In the genomic region with DNA sequence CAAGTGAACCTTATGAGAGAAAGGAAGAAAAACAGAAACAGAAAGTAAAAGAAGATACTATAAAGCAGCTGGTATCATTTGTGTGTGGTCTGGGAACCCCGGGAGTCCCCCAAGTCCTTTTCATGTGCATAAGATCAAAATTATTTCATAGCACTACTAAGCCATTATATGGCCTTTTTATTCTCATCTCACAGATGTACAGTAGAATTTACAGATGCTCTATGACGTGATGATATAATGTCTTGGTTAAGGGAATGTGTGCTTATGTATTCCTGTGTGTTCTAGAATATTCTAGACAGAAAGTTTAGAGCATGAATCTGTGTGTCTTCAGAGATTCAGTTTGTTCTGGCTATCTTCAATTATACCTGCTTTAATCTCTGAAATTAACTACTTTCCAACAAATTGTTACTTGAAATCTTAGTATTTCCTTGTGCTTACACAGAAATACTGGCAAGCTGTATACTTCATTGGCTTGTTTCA, we compare ENCODE assay signal across 12 cellular contexts. TPM values are rescaled to one million over a fixed set of nuclear protein-coding genes. Genes with fewer than 3 reads are reported as not detected.
DNase-seq lines count a peak whose midpoint lies in the region; ATAC-seq and TF ChIP-seq lines count a peak whose summit lies in the region.
"Had no signal": no experiment of that assay in that cellular context is flagged by ENCODE, and none has a peak within 500 bp of the region (broad histone marks: within the 10 kb centered on the region; RNA-seq: fewer than 3 reads in every experiment).

No MANE protein-coding gene starts in this region.

- H3K4me1 ChIP-seq in CD4-positive, alpha-beta memory T cell (ENCODE audit: insufficient read depth, low read length): peaks cover 15% of the 10 kb centered on the region
- peaks cover 3% of the 10 kb centered on the region; the same call in 1 of the 2 replicates for H3K4me1 ChIP-seq in Caco-2
- H3K4me1 ChIP-seq: adrenal gland, SJSA1 had no signal

- POLR2A ChIA-PET in CD4-positive, alpha-beta memory T cell (lab: Charles Lee; ENCODE audit: partially characterized antibody): interaction anchor here (1.1 to 3.6 kb wide), 4 partner anchors 9 to 25 kb away, joined by 3 to 27 read pairs (median 10); partner anchors contain the start of genes TAF10 and TPP1
- POLR2A ChIA-PET in activated CD4-positive, alpha-beta memory T cell treated with anti-CD3 and anti-CD28 coated beads, Interleukin-2, amount 10 ng/mL, durations not matched to agents 7 days and 5 days (lab: Charles Lee): interaction anchor here (1.3 to 2.3 kb wide), 5 partner anchors 9 to 56 kb away, joined by 4 to 19 read pairs (median 8); partner anchors contain the start of genes ILK, MRPL17, TAF10 and TPP1
- POLR2A ChIA-PET in Caco-2 (lab: Charles Lee): no interaction called here

- H3K4me1 Mint-ChIP-seq in CD4-positive, alpha-beta memory T cell: peaks cover 8 to 19% (median 13%) of the 10 kb centered on the region in 4 donors
- peaks cover 24% of the 10 kb centered on the region for H3K4me1 Mint-ChIP-seq in activated CD4-positive, alpha-beta memory T cell treated with anti-CD3 and anti-CD28 coated beads, Interleukin-2, amount 10 ng/mL, durations not matched to agents 7 days and 5 days
- H3K4me1 Mint-ChIP-seq in Caco-2 (ENCODE audit: low read depth, unreplicated experiment): no peaks in the 10 kb centered on the region

- no peak overlapping the region for H3K4me3 ChIP-seq in CD4-positive, alpha-beta memory T cell (ENCODE audit: low read length in 2 of 2)
- H3K4me3 ChIP-seq in Caco-2 (ENCODE audit: low read depth, low read length): no peak overlapping the region
- H3K4me3 ChIP-seq: adrenal gland, SJSA1 had no signal

- H3K4me3 Mint-ChIP-seq in CD4-positive, alpha-beta memory T cell: peak overlapping the region; percentile 10 to 75 (median 52)
- peak overlapping the region; percentile 40 for H3K4me3 Mint-ChIP-seq in activated CD4-positive, alpha-beta memory T cell treated with anti-CD3 and anti-CD28 coated beads, Interleukin-2, amount 10 ng/mL, durations not matched to agents 7 days and 5 days
- no peak overlapping the region for H3K4me3 Mint-ChIP-seq in Caco-2 (ENCODE audit: unreplicated experiment)

- peak overlapping the region; percentile 3 for H3K27ac ChIP-seq in CD4-positive, alpha-beta memory T cell (ENCODE audit: low read depth, low read length)
- H3K27ac ChIP-seq: adrenal gland, C4-2B, SJSA1 had no signal

- H3K27me3 Mint-ChIP-seq in CD4-positive, alpha-beta memory T cell: no peaks in the 10 kb centered on the region
- H3K27me3 Mint-ChIP-seq in activated CD4-positive, alpha-beta memory T cell treated with anti-CD3 and anti-CD28 coated beads, Interleukin-2, amount 10 ng/mL, durations not matched to agents 7 days and 5 days: no peaks in the 10 kb centered on the region
- no peaks in the 10 kb centered on the region for H3K27me3 Mint-ChIP-seq in Caco-2 (ENCODE audit: insufficient read depth, unreplicated experiment)

- BruUV-seq in Caco-2 (replicated peaks; lab: Mats Ljungman, UMichigan): no TSS peak

- TF ChIP-seq CTCF in Caco-2 (IDR thresholded peaks at IDR 0.05; ENCODE audit: insufficient read depth in 1 of 2, low read depth in 1 of 2, low read length in 1 of 2, severe bottlenecking in 1 of 2, unreplicated experiment in 1 of 2): no peak

- no peaks in the 10 kb centered on the region for H3K9me3 Mint-ChIP-seq in CD4-positive, alpha-beta memory T cell
- H3K9me3 Mint-ChIP-seq in activated CD4-positive, alpha-beta memory T cell treated with anti-CD3 and anti-CD28 coated beads, Interleukin-2, amount 10 ng/mL, durations not matched to agents 7 days and 5 days: no peaks in the 10 kb centered on the region
- H3K9me3 Mint-ChIP-seq in Caco-2 (ENCODE audit: unreplicated experiment): no peaks in the 10 kb centered on the region

- peak overlapping the region; percentile 18 to 95 (median 48) for H3K27ac Mint-ChIP-seq in CD4-positive, alpha-beta memory T cell
- H3K27ac Mint-ChIP-seq in activated CD4-positive, alpha-beta memory T cell treated with anti-CD3 and anti-CD28 coated beads, Interleukin-2, amount 10 ng/mL, durations not matched to agents 7 days and 5 days: peak overlapping the region; percentile 5
- no peak overlapping the region for H3K27ac Mint-ChIP-seq in Caco-2 (ENCODE audit: unreplicated experiment)

- CTCF ChIA-PET in CD4-positive, alpha-beta memory T cell (lab: Charles Lee; ENCODE audit: partially characterized antibody): interaction anchor here (1.2 to 1.4 kb wide), 3 partner anchors 10 to 23 kb away, joined by 3 to 6 read pairs (median 3); no protein-coding TSS in a partner anchor
- CTCF ChIA-PET in activated CD4-positive, alpha-beta memory T cell treated with anti-CD3 and anti-CD28 coated beads, Interleukin-2, amount 10 ng/mL, durations not matched to agents 7 days and 5 days (lab: Charles Lee): interaction anchor here (0.8 to 1.2 kb wide), 3 partner anchors 9 to 39 kb away, joined by 3 to 6 read pairs (median 4); partner anchors contain the start of gene TPP1
- CTCF ChIA-PET in Caco-2 (lab: Charles Lee): interaction anchor here (1.5 kb wide), 1 partner anchor 55 kb away, joined by 3 read pairs; the partner anchor contains the start of gene MRPL17

- H3K9me3 ChIP-seq in CD4-positive, alpha-beta memory T cell (ENCODE audit: control insufficient read depth in 1 of 2, low read length in 2 of 2): no peaks in the 10 kb centered on the region
- no peaks in the 10 kb centered on the region for H3K9me3 ChIP-seq in Caco-2
- H3K9me3 ChIP-seq: adrenal gland, SJSA1 had no signal

- intact Hi-C loops in CD4-positive, alpha-beta memory T cell (cut with micrococcal nuclease): no loop called here
- intact Hi-C loops in Caco-2 (cut with micrococcal nuclease; ENCODE audit: unreplicated experiment): no loop called here

- no peaks in the 10 kb centered on the region for H3K27me3 ChIP-seq in CD4-positive, alpha-beta memory T cell (ENCODE audit: insufficient read depth, low read length)
- H3K27me3 ChIP-seq in Caco-2 (replicated peaks; ENCODE audit: control insufficient read depth, insufficient read depth, low read length): no peaks in the 10 kb centered on the region; the same call in 1 of the 2 replicates
- H3K27me3 ChIP-seq: adrenal gland, SJSA1 had no signal

- ATAC-seq in GM19035 (IDR thresholded peaks at IDR 0.05; ENCODE audit: unreplicated experiment) (peak; percentile 77), HG02938 (IDR thresholded peaks at IDR 0.05; ENCODE audit: unreplicated experiment) (peak; percentile 76)

- H3K36me3 ChIP-seq in CD4-positive, alpha-beta memory T cell (ENCODE audit: insufficient read depth, low read length): no peaks in the 10 kb centered on the region
- H3K36me3 ChIP-seq in Caco-2 (ENCODE audit: control insufficient read depth, insufficient read depth, low read length): no peaks in the 10 kb centered on the region
- H3K36me3 ChIP-seq: adrenal gland, SJSA1 had no signal

- peaks cover 0 to 13% of the 10 kb centered on the region in 2 donors for H3K36me3 Mint-ChIP-seq in CD4-positive, alpha-beta memory T cell
- H3K36me3 Mint-ChIP-seq in activated CD4-positive, alpha-beta memory T cell treated with anti-CD3 and anti-CD28 coated beads, Interleukin-2, amount 10 ng/mL, durations not matched to agents 7 days and 5 days (ENCODE audit: low read depth): no peaks in the 10 kb centered on the region
- H3K36me3 Mint-ChIP-seq in Caco-2 (ENCODE audit: insufficient read depth, unreplicated experiment): peaks cover 5% of the 10 kb centered on the region

- peak in 3 of 5 donors; percentile 25 to 33 (median 26) for DNase-seq in CD4-positive, alpha-beta memory T cell
- no peak for DNase-seq in activated CD4-positive, alpha-beta memory T cell treated with anti-CD3 and anti-CD28 coated beads, Interleukin-2, amount 10 ng/mL, durations not matched to agents 7 days and 5 days
- DNase-seq in HK-2 (ENCODE audit: unreplicated experiment): no peak
- DNase-seq in AG08396 (ENCODE audit: low spot score): no peak
- no peak for DNase-seq in cerebellum (ENCODE audit: low spot score)
- DNase-seq in Caco-2: no peak
- DNase-seq: adrenal gland, NCI-H146 had no signal

RNA-seq across cellular contexts. Expression of gene TPP1, which starts 8.6 kb away (rescaled TPM):
- total RNA-seq in CD4-positive, alpha-beta memory T cell: 100 to 1,000 TPM; 194 to 198 TPM
- polyA plus RNA-seq in CD4-positive, alpha-beta memory T cell: 100 to 1,000 TPM; 103 to 144 TPM
- total RNA-seq in activated CD4-positive, alpha-beta memory T cell treated with anti-CD3 and anti-CD28 coated beads, Interleukin-2, amount 10 ng/mL, durations not matched to agents 7 days and 5 days: 100 to 1,000 TPM; 130 to 131 TPM
- total RNA-seq in cerebellum (19.1 TPM), Caco-2 (2022) (61.7 TPM in 2 replicates)

RNA-seq across cellular contexts. Expression of gene TAF10, which starts 15.8 kb away (rescaled TPM):
- 100 to 1,000 TPM; 116 to 120 TPM for total RNA-seq in CD4-positive, alpha-beta memory T cell
- 100 to 1,000 TPM; 171 to 367 TPM for polyA plus RNA-seq in CD4-positive, alpha-beta memory T cell
- 100 to 1,000 TPM; 159 to 161 TPM for total RNA-seq in activated CD4-positive, alpha-beta memory T cell treated with anti-CD3 and anti-CD28 coated beads, Interleukin-2, amount 10 ng/mL, durations not matched to agents 7 days and 5 days
- 11.3 TPM for total RNA-seq in cerebellum
- total RNA-seq in Caco-2 (2022): 142 and 143 TPM in 2 replicates

RNA-seq across cellular contexts. Expression of gene ILK, which starts 24.2 kb away (rescaled TPM):
- total RNA-seq in CD4-positive, alpha-beta memory T cell: 100 to 1,000 TPM; 131 to 132 TPM
- 100 to 1,000 TPM; 121 to 129 TPM for polyA plus RNA-seq in CD4-positive, alpha-beta memory T cell
- 100 to 1,000 TPM; 135 to 138 TPM for total RNA-seq in activated CD4-positive, alpha-beta memory T cell treated with anti-CD3 and anti-CD28 coated beads, Interleukin-2, amount 10 ng/mL, durations not matched to agents 7 days and 5 days
- total RNA-seq in cerebellum: 45.5 TPM
- total RNA-seq in Caco-2 (2022): 117 and 119 TPM in 2 replicates

RNA-seq across cellular contexts. Expression of gene RRP8, which starts 24.4 kb away (rescaled TPM):
- 10 to 100 TPM; 29.9 to 36.0 TPM for total RNA-seq in CD4-positive, alpha-beta memory T cell
- polyA plus RNA-seq in CD4-positive, alpha-beta memory T cell: 10 to 100 TPM; 19.5 to 28.4 TPM
- total RNA-seq in activated CD4-positive, alpha-beta memory T cell treated with anti-CD3 and anti-CD28 coated beads, Interleukin-2, amount 10 ng/mL, durations not matched to agents 7 days and 5 days: 10 to 100 TPM; 21.8 to 24.4 TPM
- total RNA-seq in cerebellum: 16.9 TPM
- total RNA-seq in Caco-2 (2022): 20.0 and 21.0 TPM in 2 replicates

RNA-seq across cellular contexts. Expression of gene DCHS1, which starts 27.8 kb away (rescaled TPM):
- 1 to 10 TPM; 6.4 to 6.7 TPM for total RNA-seq in CD4-positive, alpha-beta memory T cell
- 1 to 10 TPM in 1 of 2 donors, under 1 TPM in 1; 0.47 to 2.5 TPM for polyA plus RNA-seq in CD4-positive, alpha-beta memory T cell
- total RNA-seq in activated CD4-positive, alpha-beta memory T cell treated with anti-CD3 and anti-CD28 coated beads, Interleukin-2, amount 10 ng/mL, durations not matched to agents 7 days and 5 days: under 1 TPM; 0.23 to 0.25 TPM
- total RNA-seq in cerebellum (62.2 TPM), Caco-2 (2022) (1.7 and 2.0 TPM in 2 replicates)

Comparison
In these comparisons a context has a peak if more than half of its experiments do, and no peak if none do; other contexts are left out.
1. DNase-seq: peak in CD4-positive, alpha-beta memory T cell (3 of 5); none in activated CD4-positive, alpha-beta memory T cell treated with anti-CD3 and anti-CD28 coated beads, Interleukin-2, amount 10 ng/mL, durations not matched to agents 7 days and 5 days (single experiment), HK-2 (single experiment), AG08396 (single experiment), cerebellum (single experiment) and Caco-2 (0 of 2).